Comparison of ENCODE assay signal across 1 cellular context in the genomic region with DNA sequence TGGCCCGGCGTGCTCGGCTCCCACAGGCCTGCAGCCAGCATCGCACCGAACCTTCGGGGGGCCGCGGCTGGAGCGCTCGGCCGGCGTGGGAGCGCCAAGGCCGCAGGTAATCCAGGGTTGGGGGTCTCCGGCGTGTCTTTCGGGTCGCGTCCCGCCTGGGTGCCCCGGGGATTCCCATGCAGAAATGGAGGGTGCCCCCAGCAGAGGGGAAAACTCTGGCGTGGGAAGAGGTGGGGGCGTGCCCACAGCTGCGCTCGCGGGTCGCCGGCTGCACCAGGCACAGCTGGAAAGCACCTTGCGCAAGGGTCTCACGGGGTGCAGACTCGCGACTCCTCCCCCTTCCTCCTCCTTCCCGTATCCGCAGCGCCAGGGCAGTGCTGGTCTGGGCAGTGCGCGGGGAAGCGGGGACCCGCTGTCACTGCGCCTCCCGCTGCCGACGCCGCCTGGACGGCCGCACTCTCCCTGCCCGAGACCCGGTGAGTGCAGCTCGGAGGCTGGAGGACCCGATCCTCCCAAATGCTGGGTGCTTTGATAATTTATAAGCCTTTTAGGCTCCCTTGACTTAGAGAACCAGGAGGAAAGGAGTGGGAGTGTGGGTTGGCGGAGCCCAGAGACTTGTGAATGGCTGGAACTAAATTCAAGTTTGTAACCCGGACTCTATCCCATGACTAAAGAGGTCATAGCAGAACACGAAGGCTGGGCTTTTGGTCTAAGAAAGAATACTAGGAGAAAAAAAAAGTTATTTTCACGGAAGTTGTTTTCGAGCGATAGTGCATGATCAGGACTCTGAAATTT.
TF ChIP-seq lines count a peak whose summit lies in the region.

No MANE protein-coding gene starts in this region.

TF ChIP-seq in HepG2, 621 proteins besides CTCF, POLR2A, EP300 and RAD21 (continued from another document and continues in another):
- TF ChIP-seq, protein P1, sequence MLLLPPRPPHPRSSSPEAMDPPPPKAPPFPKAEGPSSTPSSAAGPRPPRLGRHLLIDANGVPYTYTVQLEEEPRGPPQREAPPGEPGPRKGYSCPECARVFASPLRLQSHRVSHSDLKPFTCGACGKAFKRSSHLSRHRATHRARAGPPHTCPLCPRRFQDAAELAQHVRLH (CRISPR knock-in tag; IDR thresholded peaks at IDR 0.05; ENCODE audit: borderline replicate concordance, low read depth) = no peak; the same call in 1 of the 2 replicates
- TF ChIP-seq ADNP (CRISPR knock-in tag; IDR thresholded peaks at IDR 0.05) = no peak
- TF ChIP-seq DNMT3B (CRISPR knock-in tag; conservative IDR thresholded peaks at IDR 0.05) = 0 out of 2 replicates have a peak, but pooled peaks have one; percentile 82
- no peak for TF ChIP-seq SRSF9 (IDR thresholded peaks at IDR 0.05; ENCODE audit: borderline replicate concordance, insufficient read depth, low read depth, low read length, poor library complexity, severe bottlenecking)
- TF ChIP-seq, protein P2, sequence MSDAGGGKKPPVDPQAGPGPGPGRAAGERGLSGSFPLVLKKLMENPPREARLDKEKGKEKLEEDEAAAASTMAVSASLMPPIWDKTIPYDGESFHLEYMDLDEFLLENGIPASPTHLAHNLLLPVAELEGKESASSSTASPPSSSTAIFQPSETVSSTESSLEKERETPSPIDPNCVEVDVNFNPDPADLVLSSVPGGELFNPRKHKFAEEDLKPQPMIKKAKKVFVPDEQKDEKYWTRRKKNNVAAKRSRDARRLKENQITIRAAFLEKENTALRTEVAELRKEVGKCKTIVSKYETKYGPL (CRISPR knock-in tag; IDR thresholded peaks at IDR 0.05) = peak; percentile 59; the same call in 1 of the 2 replicates
- TF ChIP-seq ZNF121 (CRISPR knock-in tag; IDR thresholded peaks at IDR 0.05) = peak; percentile 78
- TF ChIP-seq, protein P3, sequence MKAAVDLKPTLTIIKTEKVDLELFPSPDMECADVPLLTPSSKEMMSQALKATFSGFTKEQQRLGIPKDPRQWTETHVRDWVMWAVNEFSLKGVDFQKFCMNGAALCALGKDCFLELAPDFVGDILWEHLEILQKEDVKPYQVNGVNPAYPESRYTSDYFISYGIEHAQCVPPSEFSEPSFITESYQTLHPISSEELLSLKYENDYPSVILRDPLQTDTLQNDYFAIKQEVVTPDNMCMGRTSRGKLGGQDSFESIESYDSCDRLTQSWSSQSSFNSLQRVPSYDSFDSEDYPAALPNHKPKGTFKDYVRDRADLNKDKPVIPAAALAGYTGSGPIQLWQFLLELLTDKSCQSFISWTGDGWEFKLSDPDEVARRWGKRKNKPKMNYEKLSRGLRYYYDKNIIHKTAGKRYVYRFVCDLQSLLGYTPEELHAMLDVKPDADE (CRISPR knock-in tag; IDR thresholded peaks at IDR 0.05) = 0 out of 2 replicates have a peak, but pooled peaks have one; percentile 79
- TF ChIP-seq ZNF232 (CRISPR knock-in tag; IDR thresholded peaks at IDR 0.05; ENCODE audit: borderline replicate concordance) = no peak
- TF ChIP-seq ZFP82 (CRISPR knock-in tag; IDR thresholded peaks at IDR 0.05; ENCODE audit: borderline replicate concordance) = peak; percentile 46; the same call in 1 of the 2 replicates
- no peak for TF ChIP-seq ZNF33B (CRISPR knock-in tag; IDR thresholded peaks at IDR 0.05)
- TF ChIP-seq, protein P4, sequence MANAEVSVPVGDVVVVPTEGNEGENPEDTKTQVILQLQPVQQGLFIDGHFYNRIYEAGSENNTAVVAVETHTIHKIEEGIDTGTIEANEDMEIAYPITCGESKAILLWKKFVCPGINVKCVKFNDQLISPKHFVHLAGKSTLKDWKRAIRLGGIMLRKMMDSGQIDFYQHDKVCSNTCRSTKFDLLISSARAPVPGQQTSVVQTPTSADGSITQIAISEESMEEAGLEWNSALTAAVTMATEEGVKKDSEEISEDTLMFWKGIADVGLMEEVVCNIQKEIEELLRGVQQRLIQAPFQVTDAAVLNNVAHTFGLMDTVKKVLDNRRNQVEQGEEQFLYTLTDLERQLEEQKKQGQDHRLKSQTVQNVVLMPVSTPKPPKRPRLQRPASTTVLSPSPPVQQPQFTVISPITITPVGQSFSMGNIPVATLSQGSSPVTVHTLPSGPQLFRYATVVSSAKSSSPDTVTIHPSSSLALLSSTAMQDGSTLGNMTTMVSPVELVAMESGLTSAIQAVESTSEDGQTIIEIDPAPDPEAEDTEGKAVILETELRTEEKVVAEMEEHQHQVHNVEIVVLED (CRISPR knock-in tag; IDR thresholded peaks at IDR 0.05; ENCODE audit: borderline replicate concordance) = peak; percentile 33; the same call in 1 of the 2 replicates
- peak; percentile 90 for TF ChIP-seq MTA1 (CRISPR knock-in tag; IDR thresholded peaks at IDR 0.05; ENCODE audit: borderline replicate concordance)
- no peak for TF ChIP-seq FOXM1 (CRISPR knock-in tag; IDR thresholded peaks at IDR 0.05)
- TF ChIP-seq KLF9 (CRISPR knock-in tag; IDR thresholded peaks at IDR 0.05; ENCODE audit: low read depth) = peak; percentile 91; the same call in 1 of the 2 replicates
- no peak for TF ChIP-seq ZNF75D (CRISPR knock-in tag; IDR thresholded peaks at IDR 0.05; ENCODE audit: borderline replicate concordance)
- TF ChIP-seq EHMT2 (IDR thresholded peaks at IDR 0.05; ENCODE audit: borderline replicate concordance, low read depth, low read length) = no peak
- no peak for TF ChIP-seq SOX13 (IDR thresholded peaks at IDR 0.05)
- peak in 1 of 2 experiments; percentile 74; a peak in 2 of 4 replicates for TF ChIP-seq SOX13 (CRISPR knock-in tag; conservative IDR thresholded peaks at IDR 0.05 in 1 of 2, IDR thresholded peaks at IDR 0.05 in 1 of 2)
- TF ChIP-seq ZNF10 (CRISPR knock-in tag; IDR thresholded peaks at IDR 0.05; ENCODE audit: borderline replicate concordance, low read depth) = no peak
- TF ChIP-seq ZNF343 (CRISPR knock-in tag; IDR thresholded peaks at IDR 0.05) = no peak
- TF ChIP-seq HOXA7 (CRISPR knock-in tag; IDR thresholded peaks at IDR 0.05) = no peak
- TF ChIP-seq, protein P5, sequence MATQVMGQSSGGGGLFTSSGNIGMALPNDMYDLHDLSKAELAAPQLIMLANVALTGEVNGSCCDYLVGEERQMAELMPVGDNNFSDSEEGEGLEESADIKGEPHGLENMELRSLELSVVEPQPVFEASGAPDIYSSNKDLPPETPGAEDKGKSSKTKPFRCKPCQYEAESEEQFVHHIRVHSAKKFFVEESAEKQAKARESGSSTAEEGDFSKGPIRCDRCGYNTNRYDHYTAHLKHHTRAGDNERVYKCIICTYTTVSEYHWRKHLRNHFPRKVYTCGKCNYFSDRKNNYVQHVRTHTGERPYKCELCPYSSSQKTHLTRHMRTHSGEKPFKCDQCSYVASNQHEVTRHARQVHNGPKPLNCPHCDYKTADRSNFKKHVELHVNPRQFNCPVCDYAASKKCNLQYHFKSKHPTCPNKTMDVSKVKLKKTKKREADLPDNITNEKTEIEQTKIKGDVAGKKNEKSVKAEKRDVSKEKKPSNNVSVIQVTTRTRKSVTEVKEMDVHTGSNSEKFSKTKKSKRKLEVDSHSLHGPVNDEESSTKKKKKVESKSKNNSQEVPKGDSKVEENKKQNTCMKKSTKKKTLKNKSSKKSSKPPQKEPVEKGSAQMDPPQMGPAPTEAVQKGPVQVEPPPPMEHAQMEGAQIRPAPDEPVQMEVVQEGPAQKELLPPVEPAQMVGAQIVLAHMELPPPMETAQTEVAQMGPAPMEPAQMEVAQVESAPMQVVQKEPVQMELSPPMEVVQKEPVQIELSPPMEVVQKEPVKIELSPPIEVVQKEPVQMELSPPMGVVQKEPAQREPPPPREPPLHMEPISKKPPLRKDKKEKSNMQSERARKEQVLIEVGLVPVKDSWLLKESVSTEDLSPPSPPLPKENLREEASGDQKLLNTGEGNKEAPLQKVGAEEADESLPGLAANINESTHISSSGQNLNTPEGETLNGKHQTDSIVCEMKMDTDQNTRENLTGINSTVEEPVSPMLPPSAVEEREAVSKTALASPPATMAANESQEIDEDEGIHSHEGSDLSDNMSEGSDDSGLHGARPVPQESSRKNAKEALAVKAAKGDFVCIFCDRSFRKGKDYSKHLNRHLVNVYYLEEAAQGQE (IDR thresholded peaks at IDR 0.05; ENCODE audit: borderline replicate concordance in 1 of 2, low read depth in 1 of 2, low read length in 2 of 2) = no peak; a peak in 1 of 4 replicates
- TF ChIP-seq MIER2 (CRISPR knock-in tag; IDR thresholded peaks at IDR 0.05) = no peak
- peak; percentile 70; the same call in 1 of the 2 replicates for TF ChIP-seq NFKB2 (CRISPR knock-in tag; IDR thresholded peaks at IDR 0.05; ENCODE audit: borderline replicate concordance)
- TF ChIP-seq ZNF101 (CRISPR knock-in tag; IDR thresholded peaks at IDR 0.05; ENCODE audit: borderline replicate concordance, low read depth) = no peak
- TF ChIP-seq ZFP36L1 (CRISPR knock-in tag; IDR thresholded peaks at IDR 0.05) = 0 out of 2 replicates have a peak, but pooled peaks have one; percentile 63
- TF ChIP-seq ZFAT (CRISPR knock-in tag; conservative IDR thresholded peaks at IDR 0.05) = 0 out of 2 replicates have a peak, but pooled peaks have one; percentile 60
- no peak; the same call in 1 of the 2 replicates for TF ChIP-seq RELA (CRISPR knock-in tag; IDR thresholded peaks at IDR 0.05)
- TF ChIP-seq, protein P6, sequence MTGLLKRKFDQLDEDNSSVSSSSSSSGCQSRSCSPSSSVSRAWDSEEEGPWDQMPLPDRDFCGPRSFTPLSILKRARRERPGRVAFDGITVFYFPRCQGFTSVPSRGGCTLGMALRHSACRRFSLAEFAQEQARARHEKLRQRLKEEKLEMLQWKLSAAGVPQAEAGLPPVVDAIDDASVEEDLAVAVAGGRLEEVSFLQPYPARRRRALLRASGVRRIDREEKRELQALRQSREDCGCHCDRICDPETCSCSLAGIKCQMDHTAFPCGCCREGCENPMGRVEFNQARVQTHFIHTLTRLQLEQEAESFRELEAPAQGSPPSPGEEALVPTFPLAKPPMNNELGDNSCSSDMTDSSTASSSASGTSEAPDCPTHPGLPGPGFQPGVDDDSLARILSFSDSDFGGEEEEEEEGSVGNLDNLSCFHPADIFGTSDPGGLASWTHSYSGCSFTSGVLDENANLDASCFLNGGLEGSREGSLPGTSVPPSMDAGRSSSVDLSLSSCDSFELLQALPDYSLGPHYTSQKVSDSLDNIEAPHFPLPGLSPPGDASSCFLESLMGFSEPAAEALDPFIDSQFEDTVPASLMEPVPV (CRISPR knock-in tag; IDR thresholded peaks at IDR 0.05) = no peak
- TF ChIP-seq, protein P7, sequence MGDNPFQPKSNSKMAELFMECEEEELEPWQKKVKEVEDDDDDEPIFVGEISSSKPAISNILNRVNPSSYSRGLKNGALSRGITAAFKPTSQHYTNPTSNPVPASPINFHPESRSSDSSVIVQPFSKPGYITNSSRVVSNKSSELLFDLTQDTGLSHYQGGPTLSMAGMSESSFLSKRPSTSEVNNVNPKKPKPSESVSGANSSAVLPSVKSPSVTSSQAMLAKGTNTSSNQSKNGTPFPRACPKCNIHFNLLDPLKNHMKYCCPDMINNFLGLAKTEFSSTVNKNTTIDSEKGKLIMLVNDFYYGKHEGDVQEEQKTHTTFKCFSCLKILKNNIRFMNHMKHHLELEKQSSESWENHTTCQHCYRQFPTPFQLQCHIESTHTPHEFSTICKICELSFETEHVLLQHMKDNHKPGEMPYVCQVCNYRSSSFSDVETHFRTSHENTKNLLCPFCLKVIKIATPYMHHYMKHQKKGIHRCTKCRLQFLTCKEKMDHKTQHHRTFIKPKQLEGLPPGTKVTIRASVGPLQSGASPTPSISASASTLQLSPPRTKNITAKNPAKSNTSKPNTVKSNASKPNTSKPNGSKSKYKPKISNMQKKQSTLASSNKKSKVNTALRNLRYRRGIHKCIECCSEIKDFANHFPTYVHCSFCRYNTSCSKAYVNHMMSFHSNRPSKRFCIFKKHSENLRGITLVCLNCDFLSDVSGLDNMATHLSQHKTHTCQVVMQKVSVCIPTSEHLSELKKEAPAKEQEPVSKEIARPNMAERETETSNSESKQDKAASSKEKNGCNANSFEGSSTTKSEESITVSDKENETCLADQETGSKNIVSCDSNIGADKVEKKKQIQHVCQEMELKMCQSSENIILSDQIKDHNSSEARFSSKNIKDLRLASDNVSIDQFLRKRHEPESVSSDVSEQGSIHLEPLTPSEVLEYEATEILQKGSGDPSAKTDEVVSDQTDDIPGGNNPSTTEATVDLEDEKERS (CRISPR knock-in tag; IDR thresholded peaks at IDR 0.05) = no peak; the same call in 1 of the 2 replicates
- TF ChIP-seq ZBTB3 (CRISPR knock-in tag; IDR thresholded peaks at IDR 0.05; ENCODE audit: borderline replicate concordance, low read depth) = no peak
- TF ChIP-seq ZNF350 (CRISPR knock-in tag; IDR thresholded peaks at IDR 0.05; ENCODE audit: borderline replicate concordance, low read depth) = no peak; the same call in 1 of the 2 replicates
- no peak for TF ChIP-seq ZNF530 (CRISPR knock-in tag; IDR thresholded peaks at IDR 0.05; ENCODE audit: low read depth)
- TF ChIP-seq, protein P8, sequence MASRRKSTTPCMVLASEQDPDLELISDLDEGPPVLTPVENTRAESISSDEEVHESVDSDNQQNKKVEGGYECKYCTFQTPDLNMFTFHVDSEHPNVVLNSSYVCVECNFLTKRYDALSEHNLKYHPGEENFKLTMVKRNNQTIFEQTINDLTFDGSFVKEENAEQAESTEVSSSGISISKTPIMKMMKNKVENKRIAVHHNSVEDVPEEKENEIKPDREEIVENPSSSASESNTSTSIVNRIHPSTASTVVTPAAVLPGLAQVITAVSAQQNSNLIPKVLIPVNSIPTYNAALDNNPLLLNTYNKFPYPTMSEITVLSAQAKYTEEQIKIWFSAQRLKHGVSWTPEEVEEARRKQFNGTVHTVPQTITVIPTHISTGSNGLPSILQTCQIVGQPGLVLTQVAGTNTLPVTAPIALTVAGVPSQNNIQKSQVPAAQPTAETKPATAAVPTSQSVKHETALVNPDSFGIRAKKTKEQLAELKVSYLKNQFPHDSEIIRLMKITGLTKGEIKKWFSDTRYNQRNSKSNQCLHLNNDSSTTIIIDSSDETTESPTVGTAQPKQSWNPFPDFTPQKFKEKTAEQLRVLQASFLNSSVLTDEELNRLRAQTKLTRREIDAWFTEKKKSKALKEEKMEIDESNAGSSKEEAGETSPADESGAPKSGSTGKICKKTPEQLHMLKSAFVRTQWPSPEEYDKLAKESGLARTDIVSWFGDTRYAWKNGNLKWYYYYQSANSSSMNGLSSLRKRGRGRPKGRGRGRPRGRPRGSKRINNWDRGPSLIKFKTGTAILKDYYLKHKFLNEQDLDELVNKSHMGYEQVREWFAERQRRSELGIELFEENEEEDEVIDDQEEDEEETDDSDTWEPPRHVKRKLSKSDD (CRISPR knock-in tag; IDR thresholded peaks at IDR 0.05; ENCODE audit: low read depth) = 0 out of 2 replicates have a peak, but pooled peaks have one; percentile 61
- no peak for TF ChIP-seq SYNCRIP (IDR thresholded peaks at IDR 0.05; ENCODE audit: insufficient read depth, low read depth, low read length)
- peak; percentile 85; the same call in 1 of the 2 replicates for TF ChIP-seq SIN3A (IDR thresholded peaks at IDR 0.05; ENCODE audit: borderline replicate concordance, low read depth, low read length)
- TF ChIP-seq ZNF274 (CRISPR knock-in tag; IDR thresholded peaks at IDR 0.05) = peak; percentile 60; the same call in 1 of the 2 replicates
- TF ChIP-seq, protein P9, sequence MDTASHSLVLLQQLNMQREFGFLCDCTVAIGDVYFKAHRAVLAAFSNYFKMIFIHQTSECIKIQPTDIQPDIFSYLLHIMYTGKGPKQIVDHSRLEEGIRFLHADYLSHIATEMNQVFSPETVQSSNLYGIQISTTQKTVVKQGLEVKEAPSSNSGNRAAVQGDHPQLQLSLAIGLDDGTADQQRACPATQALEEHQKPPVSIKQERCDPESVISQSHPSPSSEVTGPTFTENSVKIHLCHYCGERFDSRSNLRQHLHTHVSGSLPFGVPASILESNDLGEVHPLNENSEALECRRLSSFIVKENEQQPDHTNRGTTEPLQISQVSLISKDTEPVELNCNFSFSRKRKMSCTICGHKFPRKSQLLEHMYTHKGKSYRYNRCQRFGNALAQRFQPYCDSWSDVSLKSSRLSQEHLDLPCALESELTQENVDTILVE (CRISPR knock-in tag; IDR thresholded peaks at IDR 0.05) = peak; percentile 38; the same call in 1 of the 2 replicates
- peak; percentile 99 for TF ChIP-seq ZBTB42 (CRISPR knock-in tag; IDR thresholded peaks at IDR 0.05)
- no peak for TF ChIP-seq CREB1 (IDR thresholded peaks at IDR 0.05)
- no peak for TF ChIP-seq CREB1 (CRISPR knock-in tag; IDR thresholded peaks at IDR 0.05)
- TF ChIP-seq ZNF180 (CRISPR knock-in tag; IDR thresholded peaks at IDR 0.05; ENCODE audit: borderline replicate concordance, low read depth) = 0 out of 2 replicates have a peak, but pooled peaks have one; percentile 59
